ENCODE assay signal across 8 cellular contexts in genomic region chr2:143730155-143730949, GRCh38.
DNase-seq lines count a peak whose midpoint lies in the region; ATAC-seq lines count a peak whose summit lies in the region.

No MANE protein-coding gene starts in this region.

- DNase-seq in stimulated activated naive CD4-positive, alpha-beta T cell treated with Interleukin-2 at 50 U/mL for 16 hours (lab: John Stamatoyannopoulos, UW) = peak; percentile 2
- DNase-seq in stimulated activated naive CD4-positive, alpha-beta T cell (lab: John Stamatoyannopoulos, UW) = no peak
- peak in 2 of 3 experiments; percentile 1 to 4 for DNase-seq in stimulated activated CD4-positive, alpha-beta T cell treated with anti-CD3 and anti-CD28 coated beads, TNF-alpha, amount 100 ng/mL, for 24 hours (ENCODE audit: low read depth in 3 of 3)
- DNase-seq in HK-2 (ENCODE audit: unreplicated experiment) (no peak), Ammon's horn (ENCODE audit: low spot score) (no peak)
- no peak for DNase-seq in activated CD8-positive, alpha-beta memory T cell treated with anti-CD3 and anti-CD28 coated beads, Interleukin-2, amount 50 U/mL, for 4 hours

- no peaks in the 10 kb centered on the region for H3K9me3 Mint-ChIP-seq in T-helper 1 cell treated with Interleukin-12 subunit alpha and Interleukin-12 subunit beta and Interleukin-4 antibody, amounts not matched to agents 30 μg/mL and 1 μg/mL, for 36 hours

- H3K4me1 Mint-ChIP-seq in T-helper 1 cell treated with Interleukin-12 subunit alpha and Interleukin-12 subunit beta and Interleukin-4 antibody, amounts not matched to agents 30 μg/mL and 1 μg/mL, for 36 hours (ENCODE audit: low read depth) = peaks cover 42% of the 10 kb centered on the region

- no peaks in the 10 kb centered on the region for H3K27me3 Mint-ChIP-seq in T-helper 1 cell treated with Interleukin-12 subunit alpha and Interleukin-12 subunit beta and Interleukin-4 antibody, amounts not matched to agents 30 μg/mL and 1 μg/mL, for 36 hours (ENCODE audit: low read depth)

- H3K36me3 Mint-ChIP-seq in T-helper 1 cell treated with Interleukin-12 subunit alpha and Interleukin-12 subunit beta and Interleukin-4 antibody, amounts not matched to agents 30 μg/mL and 1 μg/mL, for 36 hours (ENCODE audit: low read depth) = peaks cover 7% of the 10 kb centered on the region

- H3K27ac Mint-ChIP-seq in T-helper 1 cell treated with Interleukin-12 subunit alpha and Interleukin-12 subunit beta and Interleukin-4 antibody, amounts not matched to agents 30 μg/mL and 1 μg/mL, for 36 hours = peak overlapping the region; percentile 79

- peak overlapping the region; percentile 33 for H3K4me3 Mint-ChIP-seq in T-helper 1 cell treated with Interleukin-12 subunit alpha and Interleukin-12 subunit beta and Interleukin-4 antibody, amounts not matched to agents 30 μg/mL and 1 μg/mL, for 36 hours

- ATAC-seq in HG03045 (IDR thresholded peaks at IDR 0.05; ENCODE audit: unreplicated experiment) = peak; percentile 82

Comparison
In these comparisons a context has a peak if more than half of its experiments do, and no peak if none do; other contexts are left out.
1. DNase-seq: peak in stimulated activated naive CD4-positive, alpha-beta T cell treated with Interleukin-2 at 50 U/mL for 16 hours (single experiment) and stimulated activated CD4-positive, alpha-beta T cell treated with anti-CD3 and anti-CD28 coated beads, TNF-alpha, amount 100 ng/mL, for 24 hours (2 of 3); none in stimulated activated naive CD4-positive, alpha-beta T cell (0 of 6), HK-2 (single experiment), activated CD8-positive, alpha-beta memory T cell treated with anti-CD3 and anti-CD28 coated beads, Interleukin-2, amount 50 U/mL, for 4 hours (single experiment) and Ammon's horn (single experiment).